ENCODE assay signal across 8 cellular contexts in genomic region chr5:103562453-103563157, GRCh38. TPM values are rescaled to one million over a fixed set of nuclear protein-coding genes. Genes with fewer than 3 reads are reported as not detected.
DNase-seq lines count a peak whose midpoint lies in the region; TF ChIP-seq lines count a peak whose summit lies in the region.

Gene NUDT12 (minus strand): TSS chr5:103562789. CDS start chr5:103560248, 2,541 bp downstream.

- in situ Hi-C loops in G401 (cut with HindIII; ENCODE audit: low sequenced_read_pairs): no loop called here

- H3K9me3 ChIP-seq in MG63 (no peaks in the 10 kb centered on the region), left ventricle myocardium inferior (replicated peaks) (no peaks in the 10 kb centered on the region), uterus (no peaks in the 10 kb centered on the region)

- H3K4me3 ChIP-seq in MG63 (peak within 1 kb of the TSS; percentile 93), left ventricle myocardium inferior (peak within 1 kb of the TSS; percentile 80), uterus (peak within 1 kb of the TSS; percentile 61 to 65)

- H3K4me1 ChIP-seq in left ventricle myocardium inferior (peaks cover 14% of the 10 kb centered on the region), uterus (peaks cover 0 to 4% of the 10 kb centered on the region in 2 donors)

- H3K36me3 ChIP-seq in MG63 (peaks cover 2% of the 10 kb centered on the region; the same call in 1 of the 2 replicates), left ventricle myocardium inferior (peaks cover 2% of the 10 kb centered on the region), uterus (no peaks in the 10 kb centered on the region)

- no peak for TF ChIP-seq CTCF in left ventricle myocardium inferior (IDR thresholded peaks at IDR 0.05; ENCODE audit: borderline replicate concordance)
- no peak for TF ChIP-seq CTCF in uterus (IDR thresholded peaks at IDR 0.05)

- intact Hi-C loops in left ventricle myocardium inferior (cut with micrococcal nuclease): no loop called here
- intact Hi-C loops in posterior cingulate gyrus (cut with DNase I): no loop called here
- intact Hi-C loops in uterus (cut with DNase I; ENCODE audit: low total_unique reads): no loop called here

- peak; percentile 88 for DNase-seq in G401 (ENCODE audit: low spot score)
- peak; percentile 78 for DNase-seq in H4 (ENCODE audit: low spot score)
- peak; percentile 79 for DNase-seq in MG63
- peak; percentile 41 for DNase-seq in SKM-1 (lab: John Stamatoyannopoulos, UW; ENCODE audit: unreplicated experiment)
- DNase-seq in left ventricle myocardium inferior: peak; percentile 65
- DNase-seq in posterior cingulate gyrus: peak; percentile 55 to 96 (median 72)
- peak; percentile 61 to 70 for DNase-seq in uterus

- peak within 1 kb of the TSS; percentile 87 for H3K27ac ChIP-seq in angular gyrus (ENCODE audit: low read depth, low read length)
- H3K27ac ChIP-seq in left ventricle myocardium inferior (replicated peaks): peak within 1 kb of the TSS; percentile 92
- peak within 1 kb of the TSS; percentile 85 to 86 for H3K27ac ChIP-seq in uterus

- peak in 1 of 2 donors; percentile 31 for TF ChIP-seq POLR2A in uterus (IDR thresholded peaks at IDR 0.05)

- H3K27me3 ChIP-seq in MG63: no peaks in the 10 kb centered on the region
- H3K27me3 ChIP-seq in left ventricle myocardium inferior (ENCODE audit: low read depth): no peaks in the 10 kb centered on the region
- no peaks in the 10 kb centered on the region for H3K27me3 ChIP-seq in uterus

RNA-seq across cellular contexts. Expression of gene NUDT12, which starts in this region (rescaled TPM):
- 15.1 and 19.1 TPM in 2 replicates for total RNA-seq in G401 (2014; rRNA removed; shearing (Covaris generic))
- 9.9 and 15.9 TPM in 2 replicates for total RNA-seq in H4 (2014; rRNA removed; shearing (Covaris generic))
- 10.8 and 19.1 TPM in 2 replicates for total RNA-seq in MG63 (2014; rRNA removed; shearing (Covaris generic); ENCODE audit: low replicate concordance)
- total RNA-seq in left ventricle myocardium inferior (13.6 TPM), uterus (10 to 100 TPM in 3 of 4 donors, 1 to 10 TPM in 1; 1.5 to 37.1 (median 11.5) TPM)

Comparison
In these comparisons a context has a peak if more than half of its experiments do, and no peak if none do; other contexts are left out.
1. Peak in every context shown above with its lines: DNase-seq, H3K4me3 ChIP-seq and H3K27ac ChIP-seq.